1 cellular context compared by ENCODE assay signal in genomic region chr6:136550330-136551071, GRCh38.
TF ChIP-seq lines count a peak whose summit lies in the region.

Gene MAP7 (minus strand): TSS chr6:136550422. CDS start chr6:136550408, 14 bp downstream.

TF ChIP-seq in K562, 482 proteins besides CTCF, POLR2A, EP300 and RAD21 (continued from another document and continues in another):
- TF ChIP-seq MGA (IDR thresholded peaks at IDR 0.05) (peak; percentile 78), HNRNPLL (IDR thresholded peaks at IDR 0.05; ENCODE audit: low read depth, low read length, poor library complexity, severe bottlenecking) (peak; percentile 32), AFF1 (IDR thresholded peaks at IDR 0.05; ENCODE audit: low read depth in 1 of 2, partially characterized antibody in 2 of 2) (no peak), MTA3 (IDR thresholded peaks at IDR 0.05; ENCODE audit: borderline replicate concordance) (peak; percentile 81; the same call in 1 of the 2 replicates), ZNF316 (IDR thresholded peaks at IDR 0.05) (no peak), GTF2E2 (tag; IDR thresholded peaks at IDR 0.05) (peak; percentile 70; the same call in 1 of the 2 replicates), ILF3 (IDR thresholded peaks at IDR 0.05; ENCODE audit: borderline replicate concordance) (peak; percentile 40; the same call in 1 of the 2 replicates), STAT5A (IDR thresholded peaks at IDR 0.05; ENCODE audit: borderline replicate concordance, low read length) (peak; percentile 12; the same call in 1 of the 2 replicates), HCFC1 (IDR thresholded peaks at IDR 0.05; ENCODE audit: low read depth, low read length) (peak; percentile 43; the same call in 1 of the 2 replicates), YY1 (IDR thresholded peaks at IDR 0.05; ENCODE audit: borderline replicate concordance in 1 of 3, control insufficient read depth in 1 of 3, extremely low read depth in 1 of 3, insufficient read depth in 3 of 3, insufficient read length in 1 of 3, insufficient replicate concordance in 2 of 3, low read depth in 1 of 3, low read length in 2 of 3) (peak in 2 of 3 experiments; percentile 40 to 83), REST (CRISPR knock-in tag; IDR thresholded peaks at IDR 0.05; ENCODE audit: low read depth) (peak; percentile 79), ZHX1 (conservative IDR thresholded peaks at IDR 0.05; ENCODE audit: low read length) (no peak), CTBP1 (IDR thresholded peaks at IDR 0.05; ENCODE audit: borderline replicate concordance) (peak; percentile 100), FOXO4 (CRISPR knock-in tag; IDR thresholded peaks at IDR 0.05) (no peak), SOX6 (IDR thresholded peaks at IDR 0.05) (peak; percentile 69)
